ENCODE assay signal across 8 cellular contexts in genomic region chr11:57656936-57657289, GRCh38.
DNase-seq lines count a peak whose midpoint lies in the region; ATAC-seq and TF ChIP-seq lines count a peak whose summit lies in the region.

No MANE protein-coding gene starts in this region.

- H3K27me3 ChIP-seq in HUES6 (ENCODE audit: control insufficient read depth, insufficient read depth, low read length) (no peaks in the 10 kb centered on the region), mucosa of rectum (ENCODE audit: control insufficient read depth in 2 of 2, insufficient read depth in 2 of 2, low read length in 2 of 2) (no peaks in the 10 kb centered on the region)

- H3K9ac ChIP-seq in HUES6 (ENCODE audit: low read length) (peak overlapping the region; percentile 63), mucosa of rectum (ENCODE audit: low read depth in 1 of 2, low read length in 2 of 2) (peak overlapping the region; percentile 87 to 88)

- ATAC-seq in HG03135 (IDR thresholded peaks at IDR 0.05; ENCODE audit: unreplicated experiment) = no peak

- H3K36me3 ChIP-seq in HUES6 (ENCODE audit: control insufficient read depth, insufficient read depth, low read length) (peaks cover 24% of the 10 kb centered on the region), mucosa of rectum (ENCODE audit: control insufficient read depth in 2 of 2, insufficient read depth in 2 of 2, low read length in 2 of 2) (peaks cover 19 to 24% of the 10 kb centered on the region in 2 donors)

- H3K9me3 ChIP-seq in HUES6 (ENCODE audit: control insufficient read depth, insufficient read depth, low read depth, low read length) = no peaks in the 10 kb centered on the region
- H3K9me3 ChIP-seq in mucosa of rectum (ENCODE audit: control insufficient read depth in 2 of 2, low read length in 2 of 2) = no peaks in the 10 kb centered on the region

- H3K4me3 ChIP-seq in HUES6 (ENCODE audit: low read depth, low read length) = peak overlapping the region; percentile 89
- peak overlapping the region; percentile 94 to 99 for H3K4me3 ChIP-seq in mucosa of rectum (ENCODE audit: low read length in 2 of 2)

- H3K27ac ChIP-seq in 22Rv1 (peak overlapping the region; percentile 53), HUES6 (ENCODE audit: low read depth, low read length) (no peak overlapping the region), caudate nucleus (ENCODE audit: low read depth, low read length) (peak overlapping the region; percentile 95), mucosa of rectum (ENCODE audit: low read depth in 2 of 2, low read length in 2 of 2) (peak overlapping the region; percentile 83 to 90)

- H3K4me1 ChIP-seq in HUES6 (ENCODE audit: control insufficient read depth, insufficient read depth, low read length) (peaks cover 6% of the 10 kb centered on the region; the same call in 1 of the 2 replicates), mucosa of rectum (ENCODE audit: control insufficient read depth in 2 of 2, insufficient read depth in 2 of 2, low read length in 2 of 2) (peaks cover 12 to 14% of the 10 kb centered on the region in 2 donors)

- DNase-seq in caudate nucleus (lab: John Stamatoyannopoulos, UW) (no peak), NCI-H510A treated with DMSO at 0.1 percent for 48 hours (lab: John Stamatoyannopoulos, UW) (no peak), CD1c-positive myeloid dendritic cell (ENCODE audit: extremely low spot score) (no peak), foreskin melanocyte (no peak)

- TF ChIP-seq CTCF in 22Rv1 (IDR thresholded peaks at IDR 0.05) = no peak
